8 cellular contexts compared by ENCODE assay signal in genomic region chr22:41925783-41926460, GRCh38. TPM values are rescaled to one million over a fixed set of nuclear protein-coding genes. Genes with fewer than 3 reads are reported as not detected.
DNase-seq lines count a peak whose midpoint lies in the region; ATAC-seq and TF ChIP-seq lines count a peak whose summit lies in the region.

No MANE protein-coding gene starts in this region.

- CTCF ChIA-PET in AG04450 (lab: Charles Lee), result interaction anchor here (0.6 to 4.2 kb wide), 18 partner anchors 9 to 1657 kb away, joined by 3 to 22 read pairs (median 4); partner anchors contain the start of gene CENPM

- no peaks in the 10 kb centered on the region for H3K9me3 Mint-ChIP-seq in dendritic cell treated with granulocyte-macrophage colony-stimulating factor and Interleukin-4, amounts not matched to agents 40 ng/mL and 50 ng/mL, for 4 days

- TF ChIP-seq CTCF in AG04450 (IDR thresholded peaks at IDR 0.05; ENCODE audit: low read depth, low read length), result peak; percentile 57
- TF ChIP-seq CTCF in Loucy (conservative IDR thresholded peaks at IDR 0.05; ENCODE audit: low read length), result peak; percentile 20; the same call in 1 of the 2 replicates

- peak overlapping the region; percentile 20 for H3K27ac Mint-ChIP-seq in dendritic cell treated with granulocyte-macrophage colony-stimulating factor and Interleukin-4, amounts not matched to agents 40 ng/mL and 50 ng/mL, for 4 days

- H3K27me3 ChIP-seq in AG04450 (ENCODE audit: control insufficient read depth, insufficient read depth, low read length) (peaks cover 12% of the 10 kb centered on the region), Loucy (ENCODE audit: insufficient read depth, low read length, poor library complexity, severe bottlenecking) (no peaks in the 10 kb centered on the region)

- H3K9me3 ChIP-seq in AG04450 (ENCODE audit: control insufficient read depth, insufficient read depth, low read length), result peaks cover under 1% of the 10 kb centered on the region; the same call in 1 of the 2 replicates
- no peaks in the 10 kb centered on the region for H3K9me3 ChIP-seq in Loucy (ENCODE audit: insufficient read depth, low read depth, low read length)
- no peaks in the 10 kb centered on the region for H3K9me3 ChIP-seq in mesodermal cell (ENCODE audit: control insufficient read depth, low read length)

- no peak overlapping the region for H3K9ac ChIP-seq in Loucy (ENCODE audit: low read depth, low read length, poor library complexity, severe bottlenecking)

- DNase-seq in AG04450 (ENCODE audit: low read depth, low spot score), result no peak
- DNase-seq in activated CD4-positive, alpha-beta T cell treated with anti-CD3 and anti-CD28 coated beads for 24 hours (ENCODE audit: low read depth in 2 of 2), result peak; percentile 65 to 70
- peak; percentile 53 to 55 for DNase-seq in stimulated activated CD8-positive, alpha-beta memory T cell treated with anti-CD3 and anti-CD28 coated beads, Interleukin-7, amount 100 ng/mL, for 48 hours (ENCODE audit: extremely low read depth in 1 of 2, low read depth in 1 of 2)

- peaks cover 28% of the 10 kb centered on the region for H3K4me1 Mint-ChIP-seq in dendritic cell treated with granulocyte-macrophage colony-stimulating factor and Interleukin-4, amounts not matched to agents 40 ng/mL and 50 ng/mL, for 4 days (ENCODE audit: low read depth)

- intact Hi-C loops in dendritic cell treated with granulocyte-macrophage colony-stimulating factor and Interleukin-4, amounts not matched to agents 40 ng/mL and 50 ng/mL, for 4 days (cut with micrococcal nuclease), result no loop called here

- peak overlapping the region; percentile 54 for H3K4me3 Mint-ChIP-seq in dendritic cell treated with granulocyte-macrophage colony-stimulating factor and Interleukin-4, amounts not matched to agents 40 ng/mL and 50 ng/mL, for 4 days

- WGBS in mesodermal cell (ENCODE audit: insufficient coverage in 2 of 2), 2 experiments, result 4 to 6% methylated on average over 23 to 34 of the region's 48 CpGs

- H3K27ac ChIP-seq in AG04450 (ENCODE audit: low read depth, low read length) (no peak overlapping the region), mesodermal cell (ENCODE audit: low read depth, low read length, severe bottlenecking) (no peak overlapping the region)

- ATAC-seq in GM18907 (IDR thresholded peaks at IDR 0.05; ENCODE audit: unreplicated experiment) (peak; percentile 36), GM21786 (IDR thresholded peaks at IDR 0.05; ENCODE audit: unreplicated experiment) (no peak)

- no peaks in the 10 kb centered on the region for H3K9me2 ChIP-seq in Loucy (replicated peaks; ENCODE audit: low read depth, low read length)

- POLR2A ChIA-PET in AG04450 (lab: Yijun Ruan, JAX), result no interaction called here

- no peaks in the 10 kb centered on the region for H3K36me3 Mint-ChIP-seq in dendritic cell treated with granulocyte-macrophage colony-stimulating factor and Interleukin-4, amounts not matched to agents 40 ng/mL and 50 ng/mL, for 4 days (ENCODE audit: low read depth)

- peaks cover 67% of the 10 kb centered on the region for H3K27me3 Mint-ChIP-seq in dendritic cell treated with granulocyte-macrophage colony-stimulating factor and Interleukin-4, amounts not matched to agents 40 ng/mL and 50 ng/mL, for 4 days

- H3K4me1 ChIP-seq in Loucy (ENCODE audit: insufficient read depth, low read length, poor library complexity, severe bottlenecking), result no peaks in the 10 kb centered on the region
- H3K4me1 ChIP-seq in mesodermal cell (ENCODE audit: control insufficient read depth, insufficient read depth, low read length, poor library complexity, severe bottlenecking), result no peaks in the 10 kb centered on the region

- H4K20me1 ChIP-seq in Loucy (ENCODE audit: insufficient read depth, low read length, poor library complexity, severe bottlenecking), result no peaks in the 10 kb centered on the region

- H3K36me3 ChIP-seq in Loucy (ENCODE audit: insufficient read depth, low read length) (no peaks in the 10 kb centered on the region), mesodermal cell (ENCODE audit: control insufficient read depth, insufficient read depth, low read length) (no peaks in the 10 kb centered on the region)

- H3F3A ChIP-seq in Loucy (ENCODE audit: low read depth), result no peaks in the 10 kb centered on the region

- H3K4me3 ChIP-seq in AG04450 (ENCODE audit: low read depth, low read length), result peak overlapping the region; percentile 38
- H3K4me3 ChIP-seq in Loucy (ENCODE audit: low read length, poor library complexity, severe bottlenecking), result no peak overlapping the region
- H3K4me3 ChIP-seq in mesodermal cell (ENCODE audit: extremely low read depth, insufficient read depth, low read length, poor library complexity, severe bottlenecking), result peak overlapping the region; percentile 23

- no peaks in the 10 kb centered on the region for H3K79me2 ChIP-seq in Loucy (ENCODE audit: insufficient read depth, low read length)

- H2AFZ ChIP-seq in Loucy (ENCODE audit: low read length), result no peak overlapping the region

- H3K4me2 ChIP-seq in Loucy (ENCODE audit: low read depth, low read length, poor library complexity, severe bottlenecking), result no peak overlapping the region

RNA-seq across cellular contexts. Expression of gene TNFRSF13C, which starts 0.7 kb away (rescaled TPM):
- 0.06 and 0.07 TPM in 2 replicates for polyA plus RNA-seq in AG04450 (2011; rRNA removed)
- polyA minus RNA-seq in AG04450 (2011; rRNA and poly(A)+ RNA removed), result 0.13 and 0.23 TPM in 2 replicates
- 0.92 TPM for polyA plus RNA-seq in mesodermal cell (2013, experiment 1 of 2)
- 1.1 TPM for polyA plus RNA-seq in mesodermal cell (2013, experiment 2 of 2)

RNA-seq across cellular contexts. Expression of gene SHISA8, which starts 11.0 kb away (rescaled TPM):
- not detected in 2 replicates for polyA plus RNA-seq in AG04450 (2011; rRNA removed)
- polyA minus RNA-seq in AG04450 (2011; rRNA and poly(A)+ RNA removed), result not detected in 2 replicates
- polyA plus RNA-seq in mesodermal cell (2013, experiment 1 of 2), result not detected
- polyA plus RNA-seq in mesodermal cell (2013, experiment 2 of 2), result not detected

RNA-seq across cellular contexts. Expression of gene CENPM, which starts 21.0 kb away (rescaled TPM):
- polyA plus RNA-seq in AG04450 (2011; rRNA removed), result 5.1 and 6.8 TPM in 2 replicates
- polyA minus RNA-seq in AG04450 (2011; rRNA and poly(A)+ RNA removed), result 3.9 and 4.1 TPM in 2 replicates
- 14.5 TPM for polyA plus RNA-seq in mesodermal cell (2013, experiment 1 of 2)
- polyA plus RNA-seq in mesodermal cell (2013, experiment 2 of 2), result 14.1 TPM

RNA-seq across cellular contexts. Expression of gene SEPTIN3, which starts 43.3 kb away (rescaled TPM):
- polyA plus RNA-seq in AG04450 (2011; rRNA removed), result 0.22 and 0.24 TPM in 2 replicates
- 0.17 and 0.23 TPM in 2 replicates for polyA minus RNA-seq in AG04450 (2011; rRNA and poly(A)+ RNA removed)
- 6.2 TPM for polyA plus RNA-seq in mesodermal cell (2013, experiment 1 of 2)
- 3.4 TPM for polyA plus RNA-seq in mesodermal cell (2013, experiment 2 of 2)
